Comparison of ENCODE assay signal across 1 cellular context in the genomic region with DNA sequence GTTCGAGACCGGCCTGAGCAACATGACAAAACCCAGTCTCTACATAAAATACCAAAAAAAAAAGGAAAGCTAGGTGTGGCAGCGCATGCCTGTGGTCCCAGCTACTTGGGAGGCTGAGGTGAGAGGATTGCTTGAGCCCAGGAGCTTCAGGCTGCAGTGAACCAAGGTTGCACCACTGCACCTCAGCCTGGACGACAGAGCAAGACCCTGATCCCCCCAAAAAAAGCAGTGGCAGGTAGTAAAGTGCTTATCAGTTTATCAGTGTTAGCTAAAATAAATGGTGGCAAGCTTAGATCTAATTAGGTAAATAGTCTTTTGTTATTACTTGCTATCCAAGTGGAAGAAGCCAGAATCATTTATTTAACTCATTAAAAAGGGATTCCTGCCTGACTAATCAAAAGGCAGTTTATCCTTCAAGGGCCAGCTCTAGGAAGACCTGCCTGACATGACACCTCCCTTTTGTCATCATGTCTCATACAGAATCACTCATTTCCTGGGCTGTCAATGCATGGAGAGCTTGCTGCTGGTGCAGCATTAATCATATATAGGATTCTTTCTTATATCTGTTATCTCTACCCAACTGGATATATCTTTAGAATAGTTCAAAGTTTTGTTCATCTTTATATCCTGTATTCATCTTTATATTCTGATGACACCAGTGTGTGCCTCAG.
TF ChIP-seq lines count a peak whose summit lies in the region.

No MANE protein-coding gene starts in this region.

TF ChIP-seq in HepG2, 621 proteins besides CTCF, POLR2A, EP300 and RAD21:
- TF ChIP-seq ZNF121 (CRISPR knock-in tag; IDR thresholded peaks at IDR 0.05), result peak; percentile 50; the same call in 1 of the 2 replicates
- no peak for TF ChIP-seq ZNF781 (CRISPR knock-in tag; IDR thresholded peaks at IDR 0.05; ENCODE audit: borderline replicate concordance, not compliant biosample characterization)
